ENCODE assay signal across 14 cellular contexts in genomic region chr7:152902870-152903860, GRCh38.
A peak's percentile ranks its signal among the peaks of the same experiment; 100 is the strongest.
DNase-seq lines count a peak whose midpoint lies in the region; ATAC-seq and TF ChIP-seq lines count a peak whose summit lies in the region.
"Had no signal": no experiment of that assay in that cellular context is flagged by ENCODE, and none has a peak within 500 bp of the region (broad histone marks: within the 10 kb centered on the region; RNA-seq: fewer than 3 reads in every experiment).

No MANE protein-coding gene starts in this region.

- TF ChIP-seq POLR2A in thyroid gland (IDR thresholded peaks at IDR 0.05): no peak
- no peak for TF ChIP-seq POLR2A in Peyer's patch (IDR thresholded peaks at IDR 0.05)

- H3K27ac Mint-ChIP-seq in stimulated activated naive CD8-positive, alpha-beta T cell treated with anti-CD3 and anti-CD28 coated beads, Interleukin-15, amount 100 ng/mL, for 72 hours: no peak overlapping the region
- H3K27ac Mint-ChIP-seq in osteocyte (ENCODE audit: unreplicated experiment): no peak overlapping the region
- H3K27ac Mint-ChIP-seq: CD4-positive, CD25-positive, alpha-beta regulatory T cell had no signal

- no peak overlapping the region for H2BK12ac ChIP-seq in mesenchymal stem cell (ENCODE audit: low read length in 2 of 2)

- H3K4me2 ChIP-seq in mesenchymal stem cell (ENCODE audit: low read length, poor library complexity, severe bottlenecking) (no peak overlapping the region), osteoblast (ENCODE audit: insufficient read depth, low read length) (no peak overlapping the region), OCI-LY7 (ENCODE audit: low read length) (no peak overlapping the region)
- H3K4me2 ChIP-seq: BLaER1 treated with 17β-estradiol and CSF1 and Interleukin-3, amounts not matched to agents 10 nM and 100 nM had no signal

- no peak for DNase-seq in stimulated activated naive CD8-positive, alpha-beta T cell treated with anti-CD3 and anti-CD28 coated beads, Interleukin-15, amount 100 ng/mL, for 72 hours
- no peak for DNase-seq in stimulated activated naive CD8-positive, alpha-beta T cell treated with anti-CD3 and anti-CD28 coated beads, Interleukin-15, Interleukin-2, amounts not matched to agents 100 U/mL and 50 U/mL, for 24 hours
- DNase-seq in mesenchymal stem cell (no peak), osteoblast (ENCODE audit: insufficient read length, low spot score, missing footprints) (peak; percentile 69), thyroid gland (no peak), Peyer's patch (no peak), osteocyte (ENCODE audit: extremely low spot score, unreplicated experiment) (no peak), OCI-LY7 (ENCODE audit: low spot score) (no peak)
- DNase-seq: ACHN; CD4-positive, CD25-positive, alpha-beta regulatory T cell; DMS53; GF-D8 had no signal

- H2BK120ac ChIP-seq in mesenchymal stem cell (ENCODE audit: low read depth, low read length): no peak overlapping the region

- POLR2A ChIA-PET in OCI-LY7 (lab: Charles Lee): no interaction called here

- H2BK15ac ChIP-seq in mesenchymal stem cell (ENCODE audit: low read depth, poor library complexity, severe bottlenecking): no peak overlapping the region

- no peaks in the 10 kb centered on the region for H3K36me3 ChIP-seq in mesenchymal stem cell (ENCODE audit: control insufficient read depth in 1 of 2, insufficient read depth in 2 of 2, low read depth in 1 of 2, low read length in 2 of 2)
- H3K36me3 ChIP-seq in osteoblast (ENCODE audit: insufficient read depth, low read length): no peaks in the 10 kb centered on the region
- no peaks in the 10 kb centered on the region for H3K36me3 ChIP-seq in thyroid gland
- no peaks in the 10 kb centered on the region for H3K36me3 ChIP-seq in Peyer's patch
- H3K36me3 ChIP-seq in OCI-LY7 (ENCODE audit: insufficient read depth, low read length): no peaks in the 10 kb centered on the region
- H3K36me3 ChIP-seq: BLaER1 treated with 17β-estradiol and CSF1 and Interleukin-3, amounts not matched to agents 10 nM and 100 nM had no signal

- H4K8ac ChIP-seq in mesenchymal stem cell (ENCODE audit: low read length): no peak overlapping the region

- no peaks in the 10 kb centered on the region for H3K79me1 ChIP-seq in mesenchymal stem cell (replicated peaks; ENCODE audit: low read length, poor library complexity, severe bottlenecking)

- ATAC-seq in stimulated activated naive CD8-positive, alpha-beta T cell treated with anti-CD3 and anti-CD28 coated beads, Interleukin-15, amount 100 ng/mL, for 72 hours: peak; percentile 37
- no peak for ATAC-seq in stimulated activated naive CD8-positive, alpha-beta T cell treated with anti-CD3 and anti-CD28 coated beads, Interleukin-15, Interleukin-2, amounts not matched to agents 100 U/mL and 50 U/mL, for 24 hours
- ATAC-seq: HCT116 had no signal

- no peaks in the 10 kb centered on the region for H3K27me3 Mint-ChIP-seq in stimulated activated naive CD8-positive, alpha-beta T cell treated with anti-CD3 and anti-CD28 coated beads, Interleukin-15, amount 100 ng/mL, for 72 hours
- no peaks in the 10 kb centered on the region for H3K27me3 Mint-ChIP-seq in osteocyte (ENCODE audit: unreplicated experiment)

- H4K91ac ChIP-seq in mesenchymal stem cell (ENCODE audit: low read length): peak overlapping the region; percentile 18

- no TSS peak for BruUV-seq in OCI-LY7 (replicated peaks; lab: Mats Ljungman, UMichigan)

- no peaks in the 10 kb centered on the region for H3K79me2 ChIP-seq in osteoblast (ENCODE audit: insufficient read depth, low read length)
- H3K79me2 ChIP-seq in OCI-LY7 (ENCODE audit: insufficient read depth, low read depth, low read length): no peaks in the 10 kb centered on the region

- no peak overlapping the region for H3K4me3 ChIP-seq in mesenchymal stem cell (ENCODE audit: insufficient read depth in 1 of 2, low read depth in 1 of 2, low read length in 2 of 2)
- H3K4me3 ChIP-seq in osteoblast (ENCODE audit: insufficient read depth, low read length): no peak overlapping the region
- H3K4me3 ChIP-seq in thyroid gland (replicated peaks in 1 of 3): no peak overlapping the region
- H3K4me3 ChIP-seq in Peyer's patch: no peak overlapping the region
- no peak overlapping the region for H3K4me3 ChIP-seq in OCI-LY7 (ENCODE audit: low read depth, low read length, poor library complexity, severe bottlenecking)
- H3K4me3 ChIP-seq: BLaER1 treated with 17β-estradiol and CSF1 and Interleukin-3, amounts not matched to agents 10 nM and 100 nM had no signal

- H2AK5ac ChIP-seq in mesenchymal stem cell (ENCODE audit: low read length, severe bottlenecking): no peak overlapping the region

- H2AFZ ChIP-seq in mesenchymal stem cell (ENCODE audit: low read depth, low read length) (no peak overlapping the region), osteoblast (ENCODE audit: low read length) (no peak overlapping the region), OCI-LY7 (ENCODE audit: low read length) (no peak overlapping the region)

- H4K20me1 ChIP-seq in osteoblast (ENCODE audit: insufficient read depth, low read length) (no peaks in the 10 kb centered on the region), OCI-LY7 (ENCODE audit: insufficient read depth, low read length) (no peaks in the 10 kb centered on the region)
- H4K20me1 ChIP-seq: BLaER1 treated with 17β-estradiol and CSF1 and Interleukin-3, amounts not matched to agents 10 nM and 100 nM had no signal

- no peak for TF ChIP-seq CTCF in osteoblast (IDR thresholded peaks at IDR 0.05; ENCODE audit: extremely low read depth, low read depth, low read length)
- TF ChIP-seq CTCF in thyroid gland (IDR thresholded peaks at IDR 0.05): no peak
- no peak for TF ChIP-seq CTCF in Peyer's patch (IDR thresholded peaks at IDR 0.05)
- TF ChIP-seq CTCF in osteocyte (IDR thresholded peaks at IDR 0.05): no peak
- no peak for TF ChIP-seq CTCF in OCI-LY7 (conservative IDR thresholded peaks at IDR 0.05; ENCODE audit: low read length)

- H3K4me1 ChIP-seq in mesenchymal stem cell (ENCODE audit: control insufficient read depth, insufficient read depth, low read depth, low read length) (no peaks in the 10 kb centered on the region), osteoblast (ENCODE audit: insufficient read depth, low read length) (no peaks in the 10 kb centered on the region), thyroid gland (peaks cover 26 to 38% of the 10 kb centered on the region in 2 donors), Peyer's patch (no peaks in the 10 kb centered on the region), OCI-LY7 (ENCODE audit: insufficient read depth, low read length, poor library complexity, severe bottlenecking) (no peaks in the 10 kb centered on the region)
- H3K4me1 ChIP-seq: BLaER1 treated with 17β-estradiol and CSF1 and Interleukin-3, amounts not matched to agents 10 nM and 100 nM had no signal

- H3K36me3 Mint-ChIP-seq in osteocyte (ENCODE audit: unreplicated experiment): no peaks in the 10 kb centered on the region
- H3K36me3 Mint-ChIP-seq: CD4-positive, CD25-positive, alpha-beta regulatory T cell had no signal

- H3K9me2 ChIP-seq in OCI-LY7 (ENCODE audit: insufficient read depth, low read length): no peaks in the 10 kb centered on the region

- CTCF ChIA-PET in OCI-LY7 (lab: Charles Lee; ENCODE audit: unreplicated experiment): no interaction called here

- no peaks in the 10 kb centered on the region for H3K9me3 ChIP-seq in mesenchymal stem cell (ENCODE audit: control insufficient read depth, low read length)
- no peaks in the 10 kb centered on the region for H3K9me3 ChIP-seq in osteoblast (ENCODE audit: low read depth, low read length)
- H3K9me3 ChIP-seq in thyroid gland: no peaks in the 10 kb centered on the region
- no peaks in the 10 kb centered on the region for H3K9me3 ChIP-seq in Peyer's patch
- H3K9me3 ChIP-seq in OCI-LY7 (ENCODE audit: low read length): no peaks in the 10 kb centered on the region
- H3K9me3 ChIP-seq: BLaER1 treated with 17β-estradiol and CSF1 and Interleukin-3, amounts not matched to agents 10 nM and 100 nM had no signal

- WGBS in mesenchymal stem cell: 89% methylated on average over 50 of the region's 50 CpGs
- WGBS in thyroid gland, 2 donors: 91 to 94% methylated on average over 42 to 46 of the region's 50 CpGs

- intact Hi-C loops in thyroid gland (cut with DNase I) (no loop called here), OCI-LY7 (cut with micrococcal nuclease; ENCODE audit: unreplicated experiment) (no loop called here)

- H3K27ac ChIP-seq in mesenchymal stem cell (ENCODE audit: low read length, poor library complexity, severe bottlenecking) (no peak overlapping the region), osteoblast (ENCODE audit: low read depth, low read length) (no peak overlapping the region), thyroid gland (peak overlapping the region; percentile 83 to 93 (median 92)), Peyer's patch (no peak overlapping the region), OCI-LY7 (ENCODE audit: low read depth, low read length, poor library complexity, severe bottlenecking) (no peak overlapping the region)
- H3K27ac ChIP-seq: BLaER1 treated with 17β-estradiol and CSF1 and Interleukin-3, amounts not matched to agents 10 nM and 100 nM had no signal

- H3K27me3 ChIP-seq in mesenchymal stem cell (ENCODE audit: control insufficient read depth in 1 of 2, insufficient read depth in 1 of 2, low read length in 2 of 2) (peaks cover 0 to 5% of the 10 kb centered on the region in 2 experiments), osteoblast (ENCODE audit: insufficient read depth, low read length) (no peaks in the 10 kb centered on the region), thyroid gland (no peaks in the 10 kb centered on the region), Peyer's patch (no peaks in the 10 kb centered on the region)
- H3K27me3 ChIP-seq: BLaER1 treated with 17β-estradiol and CSF1 and Interleukin-3, amounts not matched to agents 10 nM and 100 nM had no signal

- H3K18ac ChIP-seq in mesenchymal stem cell (ENCODE audit: low read depth in 1 of 2, low read length in 2 of 2): no peak overlapping the region

- H3K4me3 Mint-ChIP-seq in stimulated activated naive CD8-positive, alpha-beta T cell treated with anti-CD3 and anti-CD28 coated beads, Interleukin-15, amount 100 ng/mL, for 72 hours: no peak overlapping the region
- H3K4me3 Mint-ChIP-seq in osteocyte (ENCODE audit: unreplicated experiment): no peak overlapping the region
- H3K4me3 Mint-ChIP-seq: CD4-positive, CD25-positive, alpha-beta regulatory T cell had no signal

- no peak overlapping the region for H2BK5ac ChIP-seq in mesenchymal stem cell (ENCODE audit: low read depth, low read length, poor library complexity, severe bottlenecking)

- H3K9me3 Mint-ChIP-seq in stimulated activated naive CD8-positive, alpha-beta T cell treated with anti-CD3 and anti-CD28 coated beads, Interleukin-15, amount 100 ng/mL, for 72 hours: no peaks in the 10 kb centered on the region
- no peaks in the 10 kb centered on the region for H3K9me3 Mint-ChIP-seq in osteocyte (ENCODE audit: unreplicated experiment)

- no peaks in the 10 kb centered on the region for H3K4me1 Mint-ChIP-seq in stimulated activated naive CD8-positive, alpha-beta T cell treated with anti-CD3 and anti-CD28 coated beads, Interleukin-15, amount 100 ng/mL, for 72 hours
- H3K4me1 Mint-ChIP-seq in osteocyte (ENCODE audit: unreplicated experiment): no peaks in the 10 kb centered on the region
- H3K4me1 Mint-ChIP-seq: CD4-positive, CD25-positive, alpha-beta regulatory T cell had no signal

- no peak overlapping the region for H3K14ac ChIP-seq in mesenchymal stem cell (ENCODE audit: low read length in 2 of 2)

- H3K23ac ChIP-seq in mesenchymal stem cell (ENCODE audit: low read length in 2 of 2): no peak overlapping the region

- H3K4ac ChIP-seq in mesenchymal stem cell (ENCODE audit: low read depth in 1 of 2, low read length in 2 of 2): no peak overlapping the region

- no peak overlapping the region for H3K9ac ChIP-seq in mesenchymal stem cell (ENCODE audit: low read length)
- H3K9ac ChIP-seq: BLaER1 treated with 17β-estradiol and CSF1 and Interleukin-3, amounts not matched to agents 10 nM and 100 nM had no signal

Comparison
In these comparisons a context has a peak if more than half of its experiments do, and no peak if none do; other contexts are left out.
1. H3K27ac ChIP-seq: peak in thyroid gland (3 of 3); none in mesenchymal stem cell (single experiment), osteoblast (single experiment), Peyer's patch (0 of 4) and OCI-LY7 (single experiment).